ENCODE assay signal across 10 cellular contexts in genomic region chr2:70328921-70329561, GRCh38. TPM values are rescaled to one million over a fixed set of nuclear protein-coding genes. Genes with fewer than 3 reads are reported as not detected.
DNase-seq lines count a peak whose midpoint lies in the region; ATAC-seq, FAIRE-seq and TF ChIP-seq lines count a peak whose summit lies in the region.
"Had no signal": no experiment of that assay in that cellular context is flagged by ENCODE, and none has a peak within 500 bp of the region (broad histone marks: within the 10 kb centered on the region; RNA-seq: fewer than 3 reads in every experiment).

No MANE protein-coding gene starts in this region.

- H3K4me3 Mint-ChIP-seq in osteocyte (ENCODE audit: unreplicated experiment) = no peak overlapping the region

- H3K4me1 Mint-ChIP-seq in osteocyte (ENCODE audit: unreplicated experiment) = no peaks in the 10 kb centered on the region

- peaks cover 37% of the 10 kb centered on the region for H3K27me3 Mint-ChIP-seq in osteocyte (ENCODE audit: unreplicated experiment)

- DNase-seq in DMS79 treated with DMSO at 0.1 percent for 48 hours (lab: John Stamatoyannopoulos, UW) = peak; percentile 65
- peak; percentile 70 for DNase-seq in NCI-H146 (lab: John Stamatoyannopoulos, UW)
- DNase-seq in bronchial epithelial cell (ENCODE audit: low read depth) = peak; percentile 99
- DNase-seq in osteocyte (ENCODE audit: extremely low spot score, unreplicated experiment) = no peak
- no peak for DNase-seq in activated CD4-positive, CD25-positive, alpha-beta regulatory T cell treated with anti-CD3 and anti-CD28 coated beads, Interleukin-2, amount 50 U/mL, for 72 hours
- DNase-seq: activated naive CD4-positive, alpha-beta T cell treated with Interleukin-2 at 50 U/mL for 16 hours; EL had no signal

- no peaks in the 10 kb centered on the region for H3K9me3 Mint-ChIP-seq in osteocyte (ENCODE audit: unreplicated experiment)

- FAIRE-seq in bronchial epithelial cell (lab: Jason Lieb, UNC) = peak; percentile 97

- no peaks in the 10 kb centered on the region for H3K36me3 ChIP-seq in bronchial epithelial cell (ENCODE audit: control insufficient read depth, insufficient read depth, low read length)
- H3K36me3 ChIP-seq in mucosa of rectum (ENCODE audit: control insufficient read depth in 2 of 2, insufficient read depth in 2 of 2, low read length in 2 of 2) = no peaks in the 10 kb centered on the region

- H3K4me1 ChIP-seq in mucosa of rectum (ENCODE audit: control insufficient read depth in 2 of 2, insufficient read depth in 2 of 2, low read length in 2 of 2) = peaks cover 4 to 10% of the 10 kb centered on the region in 2 donors

- TF ChIP-seq CTCF in bronchial epithelial cell (IDR thresholded peaks at IDR 0.05; ENCODE audit: insufficient read depth, low read length, severe bottlenecking) (no peak), osteocyte (IDR thresholded peaks at IDR 0.05) (no peak)

- peak overlapping the region; percentile 88 to 95 for H3K27ac ChIP-seq in mucosa of rectum (ENCODE audit: low read depth in 2 of 2, low read length in 2 of 2)

- H3K27ac Mint-ChIP-seq in osteocyte (ENCODE audit: unreplicated experiment) = no peak overlapping the region

- peak overlapping the region; percentile 8 to 56 for H3K9ac ChIP-seq in mucosa of rectum (ENCODE audit: low read depth in 1 of 2, low read length in 2 of 2)

- H3K36me3 Mint-ChIP-seq in osteocyte (ENCODE audit: unreplicated experiment) = no peaks in the 10 kb centered on the region

- ATAC-seq in HG03571 (IDR thresholded peaks at IDR 0.05; ENCODE audit: unreplicated experiment) (no peak), HG03159 (IDR thresholded peaks at IDR 0.05; ENCODE audit: unreplicated experiment) (no peak)

- no peaks in the 10 kb centered on the region for H3K9me3 ChIP-seq in mucosa of rectum (ENCODE audit: control insufficient read depth in 2 of 2, low read length in 2 of 2)

- H3K27me3 ChIP-seq in bronchial epithelial cell (ENCODE audit: control insufficient read depth, insufficient read depth, low read length) = no peaks in the 10 kb centered on the region
- no peaks in the 10 kb centered on the region for H3K27me3 ChIP-seq in mucosa of rectum (ENCODE audit: control insufficient read depth in 2 of 2, insufficient read depth in 2 of 2, low read length in 2 of 2)

- H3K4me3 ChIP-seq in bronchial epithelial cell (ENCODE audit: low read depth, low read length) = no peak overlapping the region
- H3K4me3 ChIP-seq in mucosa of rectum (ENCODE audit: low read length in 2 of 2) = peak overlapping the region; percentile 3 to 48

RNA-seq across cellular contexts. Expression of gene FAM136A, which starts 27.2 kb away (rescaled TPM):
- 21.5 and 23.4 TPM in 2 replicates for total RNA-seq in bronchial epithelial cell
- total RNA-seq in osteocyte = 33.9 and 35.0 TPM in 2 replicates

RNA-seq across cellular contexts. Expression of gene SNRPG, which starts 35.5 kb away (rescaled TPM):
- total RNA-seq in bronchial epithelial cell = 182 and 210 TPM in 2 replicates
- 114 and 124 TPM in 2 replicates for total RNA-seq in osteocyte

Comparison
In these comparisons a context has a peak if more than half of its experiments do, and no peak if none do; other contexts are left out.
1. DNase-seq: peak in DMS79 treated with DMSO at 0.1 percent for 48 hours (single experiment), NCI-H146 (single experiment) and bronchial epithelial cell (single experiment); none in osteocyte (single experiment) and activated CD4-positive, CD25-positive, alpha-beta regulatory T cell treated with anti-CD3 and anti-CD28 coated beads, Interleukin-2, amount 50 U/mL, for 72 hours (single experiment).